In genomic region chr2:197115325-197115724, GRCh38 we compare ENCODE assay signal across 23 cellular contexts.
A peak's percentile ranks its signal among the peaks of the same experiment; 100 is the strongest.
DNase-seq lines count a peak whose midpoint lies in the region; ATAC-seq and TF ChIP-seq lines count a peak whose summit lies in the region.
"Had no signal": no experiment of that assay in that cellular context is flagged by ENCODE, and none has a peak within 500 bp of the region (broad histone marks: within the 10 kb centered on the region; RNA-seq: fewer than 3 reads in every experiment).

No MANE protein-coding gene starts in this region.

- TF ChIP-seq CTCF in SU-DHL-6 (IDR thresholded peaks at IDR 0.05; ENCODE audit: insufficient read depth, low read length, poor library complexity, severe bottlenecking) (no peak), MM.1S (IDR thresholded peaks at IDR 0.05; ENCODE audit: low read length) (no peak)

- no peak for ATAC-seq in CD4-positive, CD25-positive, alpha-beta regulatory T cell (ENCODE audit: low read depth in 2 of 2)
- ATAC-seq: mucosa of descending colon, Right ventricle myocardium inferior had no signal

- peak overlapping the region; percentile 43 for H3K27ac ChIP-seq in CD4-positive, CD25-positive, alpha-beta regulatory T cell (ENCODE audit: insufficient read depth, low read length, poor library complexity, severe bottlenecking)
- no peak overlapping the region for H3K27ac ChIP-seq in CD4-positive, alpha-beta memory T cell (ENCODE audit: low read depth, low read length)
- H3K27ac ChIP-seq in SU-DHL-6 (ENCODE audit: low read depth, low read length) (peak overlapping the region; percentile 64; the same call in 1 of the 2 replicates), MM.1S (ENCODE audit: low read length) (no peak overlapping the region)
- H3K27ac ChIP-seq: KMS-11 had no signal

- H3K4me1 Mint-ChIP-seq in CD4-positive, CD25-positive, alpha-beta regulatory T cell = peaks cover 14 to 34% (median 26%) of the 10 kb centered on the region in 4 donors
- peaks cover 19 to 37% (median 28%) of the 10 kb centered on the region in 4 donors for H3K4me1 Mint-ChIP-seq in CD4-positive, alpha-beta memory T cell
- H3K4me1 Mint-ChIP-seq in immature natural killer cell = peaks cover 34 to 58% of the 10 kb centered on the region in 2 donors

- no peak overlapping the region for H3K4me3 ChIP-seq in CD4-positive, CD25-positive, alpha-beta regulatory T cell (ENCODE audit: low read depth, low read length)
- H3K4me3 ChIP-seq in CD4-positive, alpha-beta memory T cell (ENCODE audit: low read length in 2 of 2) = no peak overlapping the region
- no peak overlapping the region for H3K4me3 ChIP-seq in SU-DHL-6 (ENCODE audit: insufficient read depth, low read length, poor library complexity, severe bottlenecking)
- no peak overlapping the region for H3K4me3 ChIP-seq in MM.1S (ENCODE audit: low read length)
- H3K4me3 ChIP-seq: mucosa of descending colon had no signal

- no peaks in the 10 kb centered on the region for H3K4me1 ChIP-seq in CD4-positive, CD25-positive, alpha-beta regulatory T cell (ENCODE audit: control insufficient read depth, insufficient read depth, low read length, poor library complexity, severe bottlenecking)
- H3K4me1 ChIP-seq in CD4-positive, alpha-beta memory T cell (ENCODE audit: insufficient read depth, low read length) = peaks cover 4% of the 10 kb centered on the region
- no peaks in the 10 kb centered on the region for H3K4me1 ChIP-seq in MM.1S (ENCODE audit: low read length)

- peaks cover 0 to 1% (median 0%) of the 10 kb centered on the region in 7 donors for H3K9me3 Mint-ChIP-seq in CD4-positive, CD25-positive, alpha-beta regulatory T cell
- peaks cover 0 to 2% (median 0%) of the 10 kb centered on the region in 8 donors for H3K9me3 Mint-ChIP-seq in CD4-positive, alpha-beta memory T cell
- H3K9me3 Mint-ChIP-seq in immature natural killer cell = no peaks in the 10 kb centered on the region
- H3K9me3 Mint-ChIP-seq: activated naive CD4-positive, alpha-beta T cell treated with anti-CD3 and anti-CD28 coated beads, Interleukin-2, amount 10 ng/mL, durations not matched to agents 7 days and 5 days; stimulated activated naive B cell treated with anti-CD40 and anti-IgM and Interleukin-4, amounts not matched to agents 10 μg/mL and 1 μg/mL and 100 μg/mL, for 72 hours had no signal

- H3K27me3 ChIP-seq in CD4-positive, CD25-positive, alpha-beta regulatory T cell (ENCODE audit: control insufficient read depth, insufficient read depth, low read length) = no peaks in the 10 kb centered on the region
- H3K27me3 ChIP-seq in CD4-positive, alpha-beta memory T cell (ENCODE audit: insufficient read depth, low read length) = no peaks in the 10 kb centered on the region
- H3K27me3 ChIP-seq in SU-DHL-6 (ENCODE audit: low read length) = no peaks in the 10 kb centered on the region
- no peaks in the 10 kb centered on the region for H3K27me3 ChIP-seq in MM.1S (replicated peaks; ENCODE audit: insufficient read depth, low read length)

- no peaks in the 10 kb centered on the region for H4K20me1 ChIP-seq in SU-DHL-6 (ENCODE audit: low read depth, low read length)
- H4K20me1 ChIP-seq in MM.1S (ENCODE audit: insufficient read depth, low read length) = no peaks in the 10 kb centered on the region

- POLR2A ChIA-PET in CD4-positive, alpha-beta memory T cell (lab: Charles Lee; ENCODE audit: partially characterized antibody) = interaction anchor here (3.4 kb wide), 1 partner anchor 194 kb away, joined by 13 read pairs; the partner anchor contains the start of gene ANKRD44

- peaks cover 29% of the 10 kb centered on the region for H3K36me3 Mint-ChIP-seq in CD4-positive, CD25-positive, alpha-beta regulatory T cell
- H3K36me3 Mint-ChIP-seq in CD4-positive, alpha-beta memory T cell = peaks cover 31 to 54% of the 10 kb centered on the region in 2 donors
- peaks cover 13 to 31% (median 25%) of the 10 kb centered on the region in 3 donors for H3K36me3 Mint-ChIP-seq in immature natural killer cell

- no peaks in the 10 kb centered on the region for H3K9me2 ChIP-seq in SU-DHL-6 (replicated peaks; ENCODE audit: insufficient read depth, low read length)
- H3K9me2 ChIP-seq in MM.1S (replicated peaks; ENCODE audit: insufficient read depth, low read length) = no peaks in the 10 kb centered on the region

- H3K9me3 ChIP-seq in CD4-positive, CD25-positive, alpha-beta regulatory T cell (ENCODE audit: control insufficient read depth in 2 of 2, low read length in 2 of 2) = no peaks in the 10 kb centered on the region
- no peaks in the 10 kb centered on the region for H3K9me3 ChIP-seq in CD4-positive, alpha-beta memory T cell (ENCODE audit: control insufficient read depth in 1 of 2, low read length in 2 of 2)
- H3K9me3 ChIP-seq in SU-DHL-6 (ENCODE audit: insufficient read depth, low read length) (no peaks in the 10 kb centered on the region), MM.1S (replicated peaks; ENCODE audit: insufficient read depth, low read length) (no peaks in the 10 kb centered on the region)
- H3K9me3 ChIP-seq: mucosa of descending colon had no signal

- H3K27me3 Mint-ChIP-seq in CD4-positive, CD25-positive, alpha-beta regulatory T cell = no peaks in the 10 kb centered on the region
- H3K27me3 Mint-ChIP-seq in CD4-positive, alpha-beta memory T cell = no peaks in the 10 kb centered on the region
- H3K27me3 Mint-ChIP-seq in immature natural killer cell (ENCODE audit: low read depth in 3 of 3) = peaks cover 0 to 6% (median 5%) of the 10 kb centered on the region in 3 donors
- H3K27me3 Mint-ChIP-seq: activated naive CD4-positive, alpha-beta T cell treated with anti-CD3 and anti-CD28 coated beads, Interleukin-2, amount 10 ng/mL, durations not matched to agents 7 days and 5 days; stimulated activated naive B cell treated with anti-CD40 and anti-IgM and Interleukin-4, amounts not matched to agents 10 μg/mL and 1 μg/mL and 100 μg/mL, for 72 hours had no signal

- H2AFZ ChIP-seq in SU-DHL-6 (ENCODE audit: low read depth, low read length, severe bottlenecking) = no peak overlapping the region
- no peak overlapping the region for H2AFZ ChIP-seq in MM.1S (ENCODE audit: low read length)

- peaks cover 6% of the 10 kb centered on the region; the same call in 1 of the 2 replicates for H3F3A ChIP-seq in SU-DHL-6 (ENCODE audit: insufficient read depth)
- 0 out of 2 replicates have a peak, but pooled peaks cover 6% of the 10 kb centered on the region for H3F3A ChIP-seq in MM.1S (ENCODE audit: insufficient read depth, low read length)

- H3K79me2 ChIP-seq in SU-DHL-6 (ENCODE audit: insufficient read depth, low read length) (no peaks in the 10 kb centered on the region), MM.1S (ENCODE audit: low read length) (no peaks in the 10 kb centered on the region)

- H3K27ac Mint-ChIP-seq in CD4-positive, CD25-positive, alpha-beta regulatory T cell = peak overlapping the region; percentile 42 to 66 (median 48)
- peak overlapping the region; percentile 9 to 87 (median 43) for H3K27ac Mint-ChIP-seq in CD4-positive, alpha-beta memory T cell
- H3K27ac Mint-ChIP-seq in immature natural killer cell = peak overlapping the region in 5 of 6 donors; percentile 25 to 87 (median 46)
- H3K27ac Mint-ChIP-seq: activated naive CD4-positive, alpha-beta T cell treated with anti-CD3 and anti-CD28 coated beads, Interleukin-2, amount 10 ng/mL, durations not matched to agents 7 days and 5 days had no signal

- CTCF ChIA-PET in CD4-positive, alpha-beta memory T cell (lab: Charles Lee; ENCODE audit: partially characterized antibody) = interaction anchor here (1.0 to 8.9 kb wide), 11 partner anchors 13 to 274 kb away, joined by 3 to 168 read pairs (median 27); partner anchors contain the start of gene ANKRD44

- DNase-seq in CD4-positive, CD25-positive, alpha-beta regulatory T cell = no peak
- no peak for DNase-seq in CD4-positive, alpha-beta memory T cell
- DNase-seq in immature natural killer cell (no peak), Ammon's horn (ENCODE audit: low spot score) (no peak), T1000 (lab: John Stamatoyannopoulos, UW) (no peak), MM.1S (no peak)
- DNase-seq: activated CD4-positive, alpha-beta T cell treated with anti-CD3 and anti-CD28 coated beads for 1 hour; activated CD8-positive, alpha-beta memory T cell treated with anti-CD3 and anti-CD28 coated beads, Interleukin-2, amount 50 U/mL, for 48 hours; activated naive CD4-positive, alpha-beta T cell treated with anti-CD3 and anti-CD28 coated beads, Interleukin-2, amount 10 ng/mL, durations not matched to agents 7 days and 5 days; COR-L47; DND-41; islet precursor cell; mucosa of descending colon; NCI-H1092 treated with DMSO at 0.1 percent for 48 hours; NCI-H2029; NCI-H226; NCI-H748 treated with DMSO at 0.1 percent for 48 hours; stimulated activated CD4-positive, alpha-beta T cell treated with anti-CD3 and anti-CD28 coated beads, Interleukin-1b, Interleukin-23, amount 100 ng/mL, for 48 hours; stimulated activated naive B cell treated with anti-CD40 and anti-IgM and Interleukin-4, amounts not matched to agents 10 μg/mL and 1 μg/mL and 100 μg/mL, for 72 hours; SW 1271 had no signal

- H3K4me2 ChIP-seq in SU-DHL-6 (ENCODE audit: low read depth, low read length, poor library complexity, severe bottlenecking) = no peak overlapping the region
- no peak overlapping the region for H3K4me2 ChIP-seq in MM.1S (ENCODE audit: low read depth, low read length)
- H3K4me2 ChIP-seq: KMS-11 had no signal

- H3K4me3 Mint-ChIP-seq in CD4-positive, CD25-positive, alpha-beta regulatory T cell = no peak overlapping the region
- no peak overlapping the region for H3K4me3 Mint-ChIP-seq in CD4-positive, alpha-beta memory T cell
- no peak overlapping the region for H3K4me3 Mint-ChIP-seq in immature natural killer cell
- H3K4me3 Mint-ChIP-seq: activated naive CD4-positive, alpha-beta T cell treated with anti-CD3 and anti-CD28 coated beads, Interleukin-2, amount 10 ng/mL, durations not matched to agents 7 days and 5 days; stimulated activated naive B cell treated with anti-CD40 and anti-IgM and Interleukin-4, amounts not matched to agents 10 μg/mL and 1 μg/mL and 100 μg/mL, for 72 hours had no signal

- H3K36me3 ChIP-seq in CD4-positive, CD25-positive, alpha-beta regulatory T cell (ENCODE audit: control insufficient read depth, insufficient read depth, low read length) = peaks cover 42% of the 10 kb centered on the region
- peaks cover 25% of the 10 kb centered on the region for H3K36me3 ChIP-seq in CD4-positive, alpha-beta memory T cell (ENCODE audit: insufficient read depth, low read length)
- H3K36me3 ChIP-seq in SU-DHL-6 (ENCODE audit: low read length) = 0 out of 2 replicates have a peak, but pooled peaks cover 4% of the 10 kb centered on the region
- 0 out of 2 replicates have a peak, but pooled peaks cover 2% of the 10 kb centered on the region for H3K36me3 ChIP-seq in MM.1S (replicated peaks; ENCODE audit: insufficient read depth, low read length)

- intact Hi-C loops in CD4-positive, alpha-beta memory T cell (cut with micrococcal nuclease) = no loop called here

- H3K9ac ChIP-seq in SU-DHL-6 (ENCODE audit: low read length) = no peak overlapping the region
- no peak overlapping the region for H3K9ac ChIP-seq in MM.1S (ENCODE audit: low read length)
- H3K9ac ChIP-seq: KMS-11 had no signal

Comparison
In these comparisons a context has a peak if more than half of its experiments do, and no peak if none do; other contexts are left out.
1. H3K27ac ChIP-seq: peak in CD4-positive, CD25-positive, alpha-beta regulatory T cell (single experiment) and SU-DHL-6 (single experiment); none in CD4-positive, alpha-beta memory T cell (single experiment) and MM.1S (single experiment).
2. Peak in every context shown above with its lines, with median percentiles within 50 percentile points of each other: H3K27ac Mint-ChIP-seq.